ENCODE assay signal across 23 cellular contexts in genomic region chr15:37125143-37125542, GRCh38. TPM values are rescaled to one million over a fixed set of nuclear protein-coding genes. Genes with fewer than 3 reads are reported as not detected.
DNase-seq lines count a peak whose midpoint lies in the region; ATAC-seq, FAIRE-seq and TF ChIP-seq lines count a peak whose summit lies in the region.
"Had no signal": no experiment of that assay in that cellular context is flagged by ENCODE, and none has a peak within 500 bp of the region (broad histone marks: within the 10 kb centered on the region; RNA-seq: fewer than 3 reads in every experiment).

No MANE protein-coding gene starts in this region.

- TF ChIP-seq EP300 in esophagus muscularis mucosa (IDR thresholded peaks at IDR 0.05) (no peak), sigmoid colon (IDR thresholded peaks at IDR 0.05) (no peak)

- POLR2A ChIA-PET in PC-3 (lab: Charles Lee; ENCODE audit: unreplicated experiment), result no interaction called here

- no peak for DNase-seq in H54 (ENCODE audit: insufficient read length, low spot score)
- DNase-seq in PC-3, result peak; percentile 29
- DNase-seq in esophagus muscularis mucosa (ENCODE audit: extremely low spot score), result no peak
- peak; percentile 61 for DNase-seq in sigmoid colon
- no peak for DNase-seq in activated CD4-positive, CD25-positive, alpha-beta regulatory T cell treated with anti-CD3 and anti-CD28 coated beads, Interleukin-2, amount 50 U/mL, for 72 hours
- no peak for DNase-seq in NCI-H187 treated with DMSO at 0.1 percent for 48 hours (lab: John Stamatoyannopoulos, UW)
- no peak for DNase-seq in stimulated activated naive CD4-positive, alpha-beta T cell treated with Interleukin-2 at 50 U/mL for 16 hours (lab: John Stamatoyannopoulos, UW)
- DNase-seq: activated CD4-positive, alpha-beta memory T cell treated with anti-CD3 and anti-CD28 coated beads for 36 hours; CD8-positive, alpha-beta memory T cell; DMS79 treated with DMSO at 0.1 percent for 48 hours; effector CD4-positive, alpha-beta T cell; erythroblast; HFFc6; left cardiac atrium; NCI-H1105 treated with DMSO at 0.1 percent for 48 hours; NCI-H2107; NCI-H82; posterior cingulate gyrus; SHP77 treated with DMSO at 0.1 percent for 48 hours; stimulated activated naive CD8-positive, alpha-beta T cell treated with anti-CD3 and anti-CD28 coated beads, Interleukin-15, Interleukin-2, amounts not matched to agents 100 U/mL and 50 U/mL, for 24 hours; T-helper 2 cell; trophoblast cell had no signal

- no peak overlapping the region for H3K4me3 ChIP-seq in PC-3 (ENCODE audit: low read length)
- no peak overlapping the region for H3K4me3 ChIP-seq in esophagus muscularis mucosa
- no peak overlapping the region for H3K4me3 ChIP-seq in sigmoid colon

- CTCF ChIA-PET in PC-3 (lab: Charles Lee), result no interaction called here

- ATAC-seq in PC-3 (peak; percentile 29; the same call in 1 of the 2 replicates), GM18505 (IDR thresholded peaks at IDR 0.05; ENCODE audit: unreplicated experiment) (no peak)
- ATAC-seq: left cardiac atrium; stimulated activated naive CD8-positive, alpha-beta T cell treated with anti-CD3 and anti-CD28 coated beads, Interleukin-15, Interleukin-2, amounts not matched to agents 100 U/mL and 50 U/mL, for 24 hours had no signal

- intact Hi-C loops in PC-3 (cut with micrococcal nuclease), result no loop called here
- intact Hi-C loops in esophagus muscularis mucosa (cut with DNase I), result loop anchor here (10.0 kb wide), 2 partner anchors 520 to 1370 kb away; no protein-coding TSS in a partner anchor
- intact Hi-C loops in sigmoid colon (cut with DNase I), result loop anchor here (10.0 kb wide), 2 partner anchors 320 to 530 kb away; no protein-coding TSS in a partner anchor

- H3K27ac ChIP-seq in PC-3 (ENCODE audit: low read length) (no peak overlapping the region), esophagus muscularis mucosa (replicated peaks in 1 of 4) (peak overlapping the region; percentile 35 to 64 (median 36)), sigmoid colon (peak overlapping the region; percentile 39 to 72 (median 58))

- WGBS in esophagus muscularis mucosa, result 35% methylated on average over 4 of the region's 4 CpGs
- 59 to 63% methylated on average over 4 of the region's 4 CpGs for WGBS in sigmoid colon, 2 donors

- no peaks in the 10 kb centered on the region for H3F3A ChIP-seq in PC-3 (ENCODE audit: low read length, unreplicated experiment)

- TF ChIP-seq POLR2A in H54 (IDR thresholded peaks at IDR 0.05; ENCODE audit: low read depth, low read length) (no peak), esophagus muscularis mucosa (IDR thresholded peaks at IDR 0.05; ENCODE audit: low read depth) (no peak), sigmoid colon (IDR thresholded peaks at IDR 0.05) (no peak), GM18505 (IDR thresholded peaks at IDR 0.05; ENCODE audit: borderline replicate concordance, extremely low read depth, insufficient read depth, insufficient read length) (no peak)

- no peak overlapping the region for H3K9ac ChIP-seq in PC-3 (ENCODE audit: low read length)

- no peak overlapping the region for H2AFZ ChIP-seq in PC-3 (ENCODE audit: low read length)

- H3K4me2 ChIP-seq in PC-3 (ENCODE audit: low read length), result no peak overlapping the region

- BruUV-seq in PC-3 (replicated peaks; lab: Mats Ljungman, UMichigan), result no TSS peak

- H3K79me2 ChIP-seq in PC-3 (ENCODE audit: low read length), result no peaks in the 10 kb centered on the region

- H3K27me3 ChIP-seq in PC-3 (ENCODE audit: low read length) (no peaks in the 10 kb centered on the region), esophagus muscularis mucosa (no peaks in the 10 kb centered on the region), sigmoid colon (no peaks in the 10 kb centered on the region)

- H3K9me3 ChIP-seq in PC-3 (ENCODE audit: low read length) (no peaks in the 10 kb centered on the region), esophagus muscularis mucosa (no peaks in the 10 kb centered on the region), sigmoid colon (no peaks in the 10 kb centered on the region)

- H3K36me3 ChIP-seq in PC-3 (ENCODE audit: low read depth, low read length) (no peaks in the 10 kb centered on the region), esophagus muscularis mucosa (no peaks in the 10 kb centered on the region), sigmoid colon (no peaks in the 10 kb centered on the region)

- no peaks in the 10 kb centered on the region for H4K20me1 ChIP-seq in PC-3 (ENCODE audit: low read length)

- no peaks in the 10 kb centered on the region for H3K4me1 ChIP-seq in PC-3 (ENCODE audit: insufficient read depth, low read length)
- H3K4me1 ChIP-seq in esophagus muscularis mucosa, result peaks cover 0 to 40% (median 37%) of the 10 kb centered on the region in 4 donors
- H3K4me1 ChIP-seq in sigmoid colon, result peaks cover 0 to 43% (median 35%) of the 10 kb centered on the region in 4 donors

- FAIRE-seq in H54 (lab: Jason Lieb, UNC), result peak; percentile 70

- H3K9me2 ChIP-seq in PC-3 (replicated peaks; ENCODE audit: low read length), result no peaks in the 10 kb centered on the region

- TF ChIP-seq CTCF in PC-3 (conservative IDR thresholded peaks at IDR 0.05; ENCODE audit: low read depth, low read length) (no peak), esophagus muscularis mucosa (IDR thresholded peaks at IDR 0.05) (no peak), sigmoid colon (IDR thresholded peaks at IDR 0.05) (no peak)

RNA-seq across cellular contexts. Expression of gene MEIS2, which starts 24.8 kb away (rescaled TPM):
- total RNA-seq in PC-3 (2014; rRNA removed) (10.0 and 17.5 TPM in 2 replicates), esophagus muscularis mucosa (100 to 1,000 TPM in 1 of 4 donors, 10 to 100 TPM in 3; 53.8 to 106 (median 63.3) TPM), sigmoid colon (100 to 1,000 TPM in 1 of 4 donors, 10 to 100 TPM in 3; 76.0 to 154 (median 85.1) TPM)
- 1 to 10 TPM; 1.4 to 8.5 (median 4.2) TPM for polyA plus RNA-seq in sigmoid colon
- total RNA-seq: activated CD4-positive, alpha-beta memory T cell treated with anti-CD3 and anti-CD28 coated beads for 36 hours; CD8-positive, alpha-beta memory T cell had no signal
- polyA plus RNA-seq: CD8-positive, alpha-beta memory T cell had no signal

Comparison
In these comparisons a context has a peak if more than half of its experiments do, and no peak if none do; other contexts are left out.
1. DNase-seq: peak in PC-3 (single experiment) and sigmoid colon (single experiment); none in H54 (single experiment), esophagus muscularis mucosa (single experiment), activated CD4-positive, CD25-positive, alpha-beta regulatory T cell treated with anti-CD3 and anti-CD28 coated beads, Interleukin-2, amount 50 U/mL, for 72 hours (single experiment), NCI-H187 treated with DMSO at 0.1 percent for 48 hours (single experiment) and stimulated activated naive CD4-positive, alpha-beta T cell treated with Interleukin-2 at 50 U/mL for 16 hours (single experiment).